29 cellular contexts compared by ENCODE assay signal in the genomic region with DNA sequence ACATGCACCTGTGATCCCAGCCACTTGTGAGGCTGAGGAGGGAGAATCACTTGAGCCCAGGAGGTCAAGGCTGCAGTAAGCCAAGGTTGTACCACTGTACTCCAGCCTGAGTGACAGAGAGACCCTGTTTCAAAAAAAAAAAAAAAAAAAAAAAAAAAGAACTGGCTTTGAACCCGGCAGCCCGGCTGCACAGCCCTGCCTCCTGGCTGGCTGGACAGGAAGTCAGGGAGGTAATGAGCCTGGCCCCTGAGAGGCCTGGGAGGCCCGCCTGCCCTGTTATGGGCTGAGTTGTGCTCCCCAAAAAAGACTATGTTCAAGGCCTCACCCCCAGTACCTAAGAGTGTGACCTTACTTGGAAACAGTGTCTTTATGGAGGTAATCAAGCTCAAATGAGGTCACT.
DNase-seq lines count a peak whose midpoint lies in the region; ATAC-seq and TF ChIP-seq lines count a peak whose summit lies in the region.
"Had no signal": no experiment of that assay in that cellular context is flagged by ENCODE, and none has a peak within 500 bp of the region (broad histone marks: within the 10 kb centered on the region; RNA-seq: fewer than 3 reads in every experiment).

No MANE protein-coding gene starts in this region.

- no peak for TF ChIP-seq POLR2A in gastrocnemius medialis (IDR thresholded peaks at IDR 0.05)

- intact Hi-C loops in activated naive CD4-positive, alpha-beta T cell treated with anti-CD3 and anti-CD28 coated beads for 36 hours (cut with micrococcal nuclease), result no loop called here
- intact Hi-C loops in activated T-helper 2 cell treated with anti-CD3 and anti-CD28 coated beads, Interferon-gamma antibody, Interleukin-2, Interleukin-4, amounts not matched to agents 10 μg/mL and 5 μg/mL and 100 μg/mL, durations not matched to agents 14 hours and 24 hours and 36 hours (cut with micrococcal nuclease), result no loop called here
- intact Hi-C loops in posterior cingulate gyrus (cut with DNase I), result no loop called here
- intact Hi-C loops in gastrocnemius medialis (cut with DNase I; ENCODE audit: low total_unique reads), result no loop called here

- no peak overlapping the region for H3K4me3 Mint-ChIP-seq in activated naive CD4-positive, alpha-beta T cell treated with anti-CD3 and anti-CD28 coated beads for 36 hours
- no peak overlapping the region for H3K4me3 Mint-ChIP-seq in glutamatergic neuron (ENCODE audit: unreplicated experiment)
- no peak overlapping the region for H3K4me3 Mint-ChIP-seq in activated T-helper 2 cell treated with anti-CD3 and anti-CD28 coated beads, Interferon-gamma antibody, Interleukin-2, Interleukin-4, amounts not matched to agents 10 μg/mL and 5 μg/mL and 100 μg/mL, durations not matched to agents 14 hours and 24 hours and 36 hours (ENCODE audit: low read depth)
- H3K4me3 Mint-ChIP-seq: activated CD8-positive, alpha-beta T cell treated with anti-CD3 and anti-CD28 coated beads for 36 hours; activated naive CD4-positive, alpha-beta T cell treated with anti-CD3 and anti-CD28 coated beads, Interleukin-2, amount 50 U/mL, for 24 hours; HFFc6; naive B cell; type B pancreatic cell had no signal

- in situ Hi-C loops in gastrocnemius medialis (cut with MboI; ENCODE audit: low sequenced_read_pairs in 4 of 4), result no loop called here

- H3K9me3 Mint-ChIP-seq in activated naive CD4-positive, alpha-beta T cell treated with anti-CD3 and anti-CD28 coated beads, Interleukin-2, amount 50 U/mL, for 72 hours, result peaks cover 0 to 4% of the 10 kb centered on the region in 2 donors
- no peaks in the 10 kb centered on the region for H3K9me3 Mint-ChIP-seq in activated naive CD4-positive, alpha-beta T cell treated with anti-CD3 and anti-CD28 coated beads for 36 hours
- peaks cover 16% of the 10 kb centered on the region for H3K9me3 Mint-ChIP-seq in glutamatergic neuron (ENCODE audit: unreplicated experiment)
- H3K9me3 Mint-ChIP-seq in activated T-helper 2 cell treated with anti-CD3 and anti-CD28 coated beads, Interferon-gamma antibody, Interleukin-2, Interleukin-4, amounts not matched to agents 10 μg/mL and 5 μg/mL and 100 μg/mL, durations not matched to agents 14 hours and 24 hours and 36 hours, result no peaks in the 10 kb centered on the region
- H3K9me3 Mint-ChIP-seq: activated CD8-positive, alpha-beta T cell treated with anti-CD3 and anti-CD28 coated beads for 36 hours; activated naive CD4-positive, alpha-beta T cell treated with anti-CD3 and anti-CD28 coated beads, Interleukin-2, amount 50 U/mL, for 24 hours; HFFc6; type B pancreatic cell had no signal

- peak overlapping the region; percentile 53 to 61 for H3K27ac Mint-ChIP-seq in activated naive CD4-positive, alpha-beta T cell treated with anti-CD3 and anti-CD28 coated beads, Interleukin-2, amount 50 U/mL, for 72 hours
- H3K27ac Mint-ChIP-seq in activated naive CD4-positive, alpha-beta T cell treated with anti-CD3 and anti-CD28 coated beads for 36 hours, result no peak overlapping the region
- H3K27ac Mint-ChIP-seq in glutamatergic neuron (ENCODE audit: unreplicated experiment), result peak overlapping the region; percentile 53
- no peak overlapping the region for H3K27ac Mint-ChIP-seq in activated T-helper 2 cell treated with anti-CD3 and anti-CD28 coated beads, Interferon-gamma antibody, Interleukin-2, Interleukin-4, amounts not matched to agents 10 μg/mL and 5 μg/mL and 100 μg/mL, durations not matched to agents 14 hours and 24 hours and 36 hours
- H3K27ac Mint-ChIP-seq: activated CD8-positive, alpha-beta T cell treated with anti-CD3 and anti-CD28 coated beads for 36 hours; activated naive CD4-positive, alpha-beta T cell treated with anti-CD3 and anti-CD28 coated beads, Interleukin-2, amount 50 U/mL, for 24 hours; HFFc6; type B pancreatic cell had no signal

- H3K4me1 Mint-ChIP-seq in activated naive CD4-positive, alpha-beta T cell treated with anti-CD3 and anti-CD28 coated beads for 36 hours (ENCODE audit: low read depth), result peaks cover 8% of the 10 kb centered on the region
- peaks cover 28% of the 10 kb centered on the region for H3K4me1 Mint-ChIP-seq in glutamatergic neuron (ENCODE audit: low read depth, unreplicated experiment)
- peaks cover 11% of the 10 kb centered on the region for H3K4me1 Mint-ChIP-seq in activated T-helper 2 cell treated with anti-CD3 and anti-CD28 coated beads, Interferon-gamma antibody, Interleukin-2, Interleukin-4, amounts not matched to agents 10 μg/mL and 5 μg/mL and 100 μg/mL, durations not matched to agents 14 hours and 24 hours and 36 hours (ENCODE audit: low read depth)

- H3K27ac ChIP-seq in gastrocnemius medialis, result no peak overlapping the region
- H3K27ac ChIP-seq: gastroesophageal sphincter, hepatocyte, prostate gland had no signal

- H3K4me3 ChIP-seq in gastrocnemius medialis, result no peak overlapping the region
- H3K4me3 ChIP-seq: gastroesophageal sphincter, hepatocyte, K562, prostate gland, sigmoid colon had no signal

- no peaks in the 10 kb centered on the region for H3K36me3 ChIP-seq in gastrocnemius medialis
- H3K36me3 ChIP-seq: prostate gland had no signal

- no peak for ATAC-seq in activated naive CD4-positive, alpha-beta T cell treated with anti-CD3 and anti-CD28 coated beads, Interleukin-2, amount 50 U/mL, for 72 hours
- no peak for ATAC-seq in gastrocnemius medialis
- ATAC-seq: activated CD8-positive, alpha-beta T cell treated with anti-CD3 and anti-CD28 coated beads for 36 hours; K562; Panc1; SK-N-SH treated with all-trans-retinoic acid at 6 μM for 48 hours had no signal

- no peaks in the 10 kb centered on the region for H3K9me3 ChIP-seq in gastrocnemius medialis
- H3K9me3 ChIP-seq: gastroesophageal sphincter, prostate gland, sigmoid colon had no signal

- H3K27me3 ChIP-seq in gastrocnemius medialis, result no peaks in the 10 kb centered on the region
- H3K27me3 ChIP-seq: gastroesophageal sphincter, hepatocyte, sigmoid colon had no signal

- peaks cover 0 to 5% of the 10 kb centered on the region in 2 donors for H3K36me3 Mint-ChIP-seq in activated naive CD4-positive, alpha-beta T cell treated with anti-CD3 and anti-CD28 coated beads, Interleukin-2, amount 50 U/mL, for 72 hours
- peaks cover 10% of the 10 kb centered on the region for H3K36me3 Mint-ChIP-seq in activated naive CD4-positive, alpha-beta T cell treated with anti-CD3 and anti-CD28 coated beads for 36 hours (ENCODE audit: low read depth)
- peaks cover 7% of the 10 kb centered on the region for H3K36me3 Mint-ChIP-seq in glutamatergic neuron (ENCODE audit: unreplicated experiment)
- peaks cover 19% of the 10 kb centered on the region for H3K36me3 Mint-ChIP-seq in activated T-helper 2 cell treated with anti-CD3 and anti-CD28 coated beads, Interferon-gamma antibody, Interleukin-2, Interleukin-4, amounts not matched to agents 10 μg/mL and 5 μg/mL and 100 μg/mL, durations not matched to agents 14 hours and 24 hours and 36 hours (ENCODE audit: low read depth)

- CTCF ChIA-PET in activated naive CD4-positive, alpha-beta T cell treated with anti-CD3 and anti-CD28 coated beads for 36 hours (lab: Charles Lee), result interaction anchor here (1.5 kb wide), 1 partner anchor 29 kb away, joined by 4 read pairs; no protein-coding TSS in a partner anchor

- no peak for TF ChIP-seq CTCF in glutamatergic neuron (IDR thresholded peaks at IDR 0.05; ENCODE audit: partially characterized antibody, unreplicated experiment)
- TF ChIP-seq CTCF in gastrocnemius medialis (IDR thresholded peaks at IDR 0.05 in 4 of 5, conservative IDR thresholded peaks at IDR 0.05 in 1 of 5), result no peak

- no peak for DNase-seq in activated naive CD4-positive, alpha-beta T cell treated with anti-CD3 and anti-CD28 coated beads, Interleukin-2, amount 50 U/mL, for 72 hours (ENCODE audit: low spot score in 2 of 2)
- no peak for DNase-seq in activated naive CD4-positive, alpha-beta T cell treated with anti-CD3 and anti-CD28 coated beads for 36 hours
- DNase-seq in glutamatergic neuron (no peak), mucosa of gallbladder (ENCODE audit: low spot score) (peak; percentile 7), posterior cingulate gyrus (no peak), gastrocnemius medialis (no peak), DMS79 treated with DMSO at 0.1 percent for 48 hours (lab: John Stamatoyannopoulos, UW) (no peak)
- no peak for DNase-seq in activated T-helper 2 cell treated with anti-CD3 and anti-CD28 coated beads, Interferon-gamma antibody, Interleukin-2, Interleukin-4, amounts not matched to agents 10 μg/mL and 5 μg/mL and 100 μg/mL, durations not matched to agents 14 hours and 24 hours and 36 hours (ENCODE audit: low spot score)
- DNase-seq: 8988T; activated CD8-positive, alpha-beta T cell treated with anti-CD3 and anti-CD28 coated beads for 36 hours; DMS79; GDM1; GOT3; HFFc6; naive B cell; NCI-H1105 treated with DMSO at 0.1 percent for 48 hours; NCI-H1930; NCI-H2171 treated with DMSO at 0.1 percent for 48 hours; NCI-H524 treated with DMSO at 0.1 percent for 48 hours; sigmoid colon; stimulated activated CD4-positive, alpha-beta T cell treated with anti-CD3 and anti-CD28 coated beads, Interleukin-4, amount 100 ng/mL, for 1 hour had no signal

- no peaks in the 10 kb centered on the region for H3K27me3 Mint-ChIP-seq in activated naive CD4-positive, alpha-beta T cell treated with anti-CD3 and anti-CD28 coated beads for 36 hours (ENCODE audit: low read depth)
- peaks cover 10% of the 10 kb centered on the region for H3K27me3 Mint-ChIP-seq in glutamatergic neuron (ENCODE audit: unreplicated experiment)
- H3K27me3 Mint-ChIP-seq in activated T-helper 2 cell treated with anti-CD3 and anti-CD28 coated beads, Interferon-gamma antibody, Interleukin-2, Interleukin-4, amounts not matched to agents 10 μg/mL and 5 μg/mL and 100 μg/mL, durations not matched to agents 14 hours and 24 hours and 36 hours (ENCODE audit: low read depth), result no peaks in the 10 kb centered on the region
- H3K27me3 Mint-ChIP-seq: activated CD8-positive, alpha-beta T cell treated with anti-CD3 and anti-CD28 coated beads for 36 hours; activated naive CD4-positive, alpha-beta T cell treated with anti-CD3 and anti-CD28 coated beads, Interleukin-2, amount 50 U/mL, for 24 hours; naive B cell; type B pancreatic cell had no signal

- H3K4me1 ChIP-seq in gastrocnemius medialis, result no peaks in the 10 kb centered on the region

Comparison
In these comparisons a context has a peak if more than half of its experiments do, and no peak if none do; other contexts are left out.
1. H3K27ac Mint-ChIP-seq: peak in activated naive CD4-positive, alpha-beta T cell treated with anti-CD3 and anti-CD28 coated beads, Interleukin-2, amount 50 U/mL, for 72 hours (2 of 2) and glutamatergic neuron (single experiment); none in activated naive CD4-positive, alpha-beta T cell treated with anti-CD3 and anti-CD28 coated beads for 36 hours (single experiment) and activated T-helper 2 cell treated with anti-CD3 and anti-CD28 coated beads, Interferon-gamma antibody, Interleukin-2, Interleukin-4, amounts not matched to agents 10 μg/mL and 5 μg/mL and 100 μg/mL, durations not matched to agents 14 hours and 24 hours and 36 hours (single experiment).